ENCODE assay signal across 16 cellular contexts in the genomic region with DNA sequence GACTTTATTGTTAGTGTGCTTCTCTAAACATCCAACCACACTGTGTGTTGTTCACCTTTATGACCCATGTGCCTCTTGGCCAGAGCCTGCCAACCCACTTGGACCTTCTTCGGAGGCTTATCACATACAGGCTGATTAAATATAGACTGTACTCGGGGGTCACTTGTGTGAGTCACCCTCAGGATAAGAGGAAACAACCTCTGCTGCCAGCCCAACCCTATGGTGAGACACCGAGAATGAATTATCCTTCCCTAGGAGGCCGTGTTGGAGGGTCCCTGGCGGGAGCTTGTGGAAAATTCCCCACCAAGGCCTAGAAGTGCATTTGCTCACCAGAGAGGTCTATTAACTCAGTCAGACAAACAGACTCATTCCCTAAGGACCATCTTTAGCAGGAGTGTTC.
DNase-seq lines count a peak whose midpoint lies in the region; ATAC-seq and TF ChIP-seq lines count a peak whose summit lies in the region.
"Had no signal": no experiment of that assay in that cellular context is flagged by ENCODE, and none has a peak within 500 bp of the region (broad histone marks: within the 10 kb centered on the region; RNA-seq: fewer than 3 reads in every experiment).

No MANE protein-coding gene starts in this region.

- no peak overlapping the region for H4K5ac ChIP-seq in mesendoderm (ENCODE audit: low read length)

- H2AK5ac ChIP-seq in mesendoderm (ENCODE audit: low read length) = no peak overlapping the region

- no peaks in the 10 kb centered on the region for H3K79me2 ChIP-seq in mesendoderm (ENCODE audit: control insufficient read depth, insufficient read depth, low read length)

- H2BK15ac ChIP-seq in mesendoderm (replicated peaks; ENCODE audit: low read depth) = no peak overlapping the region

- DNase-seq in NCI-H226 (peak; percentile 64), heart left ventricle (peak; percentile 37 to 77 (median 58)), lower lobe of right lung (peak; percentile 51), upper lobe of right lung (no peak), mesendoderm (no peak), NCI-H524 (lab: John Stamatoyannopoulos, UW) (no peak)
- DNase-seq: AML-193, DMS79, KG1, NCI-H1694 treated with DMSO at 0.1 percent for 48 hours, NCI-H510A, NCI-H82, OCI-M1, SHP77 treated with DMSO at 0.1 percent for 48 hours had no signal

- TF ChIP-seq POLR2A in heart left ventricle (IDR thresholded peaks at IDR 0.05) = no peak

- 39 to 56% (median 42%) methylated on average over 5 of the region's 5 CpGs for WGBS in heart left ventricle, 4 donors
- no CpG with 5 or more reads among the region's 5 CpGs for WGBS in mesendoderm (ENCODE audit: extremely low coverage, insufficient coverage, low lambda C conversion rate)

- no peak overlapping the region for H3K4ac ChIP-seq in mesendoderm (ENCODE audit: low read depth, low read length)

- H3K56ac ChIP-seq in mesendoderm (ENCODE audit: low read length) = no peak overlapping the region

- no peak overlapping the region for H2BK120ac ChIP-seq in mesendoderm (ENCODE audit: low read depth, low read length)

- H3K9me3 ChIP-seq in heart left ventricle = no peaks in the 10 kb centered on the region
- no peaks in the 10 kb centered on the region for H3K9me3 ChIP-seq in lower lobe of right lung
- H3K9me3 ChIP-seq in upper lobe of right lung = no peaks in the 10 kb centered on the region

- peak; percentile 94 to 99 (median 98) for ATAC-seq in heart left ventricle
- ATAC-seq in lower lobe of right lung = peak; percentile 78 to 93
- ATAC-seq in upper lobe of right lung = peak; percentile 87
- ATAC-seq in GM21526 (IDR thresholded peaks at IDR 0.05; ENCODE audit: low FRiP score, unreplicated experiment) = no peak

- H3K36me3 ChIP-seq in heart left ventricle (no peaks in the 10 kb centered on the region), lower lobe of right lung (no peaks in the 10 kb centered on the region), upper lobe of right lung (no peaks in the 10 kb centered on the region), mesendoderm (ENCODE audit: control insufficient read depth, insufficient read depth, low read length) (no peaks in the 10 kb centered on the region)

- no peak overlapping the region for H4K8ac ChIP-seq in mesendoderm (ENCODE audit: low read depth, low read length)

- H3K4me1 ChIP-seq in heart left ventricle = peaks cover 0 to 19% (median 1%) of the 10 kb centered on the region in 12 donors
- H3K4me1 ChIP-seq in lower lobe of right lung = no peaks in the 10 kb centered on the region
- H3K4me1 ChIP-seq in upper lobe of right lung = no peaks in the 10 kb centered on the region
- H3K4me1 ChIP-seq in mesendoderm (ENCODE audit: control insufficient read depth, low read depth, low read length) = no peaks in the 10 kb centered on the region

- intact Hi-C loops in heart left ventricle (cut with DNase I) (no loop called here), lower lobe of right lung (cut with DNase I) (no loop called here), upper lobe of right lung (cut with DNase I) (no loop called here)

- no peaks in the 10 kb centered on the region for H3K79me1 ChIP-seq in mesendoderm (ENCODE audit: low read length)

- H3K23ac ChIP-seq in mesendoderm (ENCODE audit: low read length) = no peak overlapping the region

- no peak for TF ChIP-seq CTCF in heart left ventricle (IDR thresholded peaks at IDR 0.05)
- TF ChIP-seq CTCF in lower lobe of right lung (IDR thresholded peaks at IDR 0.05) = no peak
- TF ChIP-seq CTCF in upper lobe of right lung (IDR thresholded peaks at IDR 0.05) = no peak

- H3K4me3 ChIP-seq in heart left ventricle = no peak overlapping the region
- no peak overlapping the region for H3K4me3 ChIP-seq in lower lobe of right lung
- H3K4me3 ChIP-seq in upper lobe of right lung = no peak overlapping the region
- H3K4me3 ChIP-seq in mesendoderm (ENCODE audit: low read length) = no peak overlapping the region

- no peak overlapping the region for H3K4me2 ChIP-seq in mesendoderm (ENCODE audit: low read length)

- H3K9ac ChIP-seq in mesendoderm (ENCODE audit: low read length) = no peak overlapping the region

- no peak overlapping the region for H2BK5ac ChIP-seq in mesendoderm (ENCODE audit: low read length)

- H3K18ac ChIP-seq in mesendoderm (ENCODE audit: low read length) = no peak overlapping the region

- no peaks in the 10 kb centered on the region for H3K27me3 ChIP-seq in heart left ventricle
- no peaks in the 10 kb centered on the region for H3K27me3 ChIP-seq in lower lobe of right lung (ENCODE audit: low read depth)
- H3K27me3 ChIP-seq in upper lobe of right lung = no peaks in the 10 kb centered on the region
- no peaks in the 10 kb centered on the region for H3K27me3 ChIP-seq in mesendoderm (ENCODE audit: insufficient read depth, low read length, poor library complexity)

- H3K27ac ChIP-seq in heart left ventricle (no peak overlapping the region), lower lobe of right lung (no peak overlapping the region), upper lobe of right lung (no peak overlapping the region), mesendoderm (ENCODE audit: low read depth, low read length) (no peak overlapping the region)
- H3K27ac ChIP-seq: C4-2B had no signal

Comparison
In these comparisons a context has a peak if more than half of its experiments do, and no peak if none do; other contexts are left out.
1. DNase-seq: peak in NCI-H226 (single experiment), heart left ventricle (5 of 5) and lower lobe of right lung (single experiment); none in upper lobe of right lung (single experiment), mesendoderm (single experiment) and NCI-H524 (0 of 2).